In genomic region chr12:132084681-132085635, GRCh38 we compare ENCODE assay signal across 1 cellular context.
A peak's percentile ranks its signal among the peaks of the same experiment; 100 is the strongest.
TF ChIP-seq lines count a peak whose summit lies in the region.

No MANE protein-coding gene starts in this region.

TF ChIP-seq in HepG2, 621 proteins besides CTCF, POLR2A, EP300 and RAD21 (continued from another document and continues in another):
- TF ChIP-seq, protein P1, sequence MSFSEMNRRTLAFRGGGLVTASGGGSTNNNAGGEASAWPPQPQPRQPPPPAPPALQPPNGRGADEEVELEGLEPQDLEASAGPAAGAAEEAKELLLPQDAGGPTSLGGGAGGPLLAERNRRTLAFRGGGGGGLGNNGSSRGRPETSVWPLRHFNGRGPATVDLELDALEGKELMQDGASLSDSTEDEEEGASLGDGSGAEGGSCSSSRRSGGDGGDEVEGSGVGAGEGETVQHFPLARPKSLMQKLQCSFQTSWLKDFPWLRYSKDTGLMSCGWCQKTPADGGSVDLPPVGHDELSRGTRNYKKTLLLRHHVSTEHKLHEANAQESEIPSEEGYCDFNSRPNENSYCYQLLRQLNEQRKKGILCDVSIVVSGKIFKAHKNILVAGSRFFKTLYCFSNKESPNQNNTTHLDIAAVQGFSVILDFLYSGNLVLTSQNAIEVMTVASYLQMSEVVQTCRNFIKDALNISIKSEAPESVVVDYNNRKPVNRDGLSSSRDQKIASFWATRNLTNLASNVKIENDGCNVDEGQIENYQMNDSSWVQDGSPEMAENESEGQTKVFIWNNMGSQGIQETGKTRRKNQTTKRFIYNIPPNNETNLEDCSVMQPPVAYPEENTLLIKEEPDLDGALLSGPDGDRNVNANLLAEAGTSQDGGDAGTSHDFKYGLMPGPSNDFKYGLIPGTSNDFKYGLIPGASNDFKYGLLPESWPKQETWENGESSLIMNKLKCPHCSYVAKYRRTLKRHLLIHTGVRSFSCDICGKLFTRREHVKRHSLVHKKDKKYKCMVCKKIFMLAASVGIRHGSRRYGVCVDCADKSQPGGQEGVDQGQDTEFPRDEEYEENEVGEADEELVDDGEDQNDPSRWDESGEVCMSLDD (CRISPR knock-in tag; IDR thresholded peaks at IDR 0.05; ENCODE audit: borderline replicate concordance): 0 out of 2 replicates have a peak, but pooled peaks have one; percentile 50
- TF ChIP-seq, protein P2, sequence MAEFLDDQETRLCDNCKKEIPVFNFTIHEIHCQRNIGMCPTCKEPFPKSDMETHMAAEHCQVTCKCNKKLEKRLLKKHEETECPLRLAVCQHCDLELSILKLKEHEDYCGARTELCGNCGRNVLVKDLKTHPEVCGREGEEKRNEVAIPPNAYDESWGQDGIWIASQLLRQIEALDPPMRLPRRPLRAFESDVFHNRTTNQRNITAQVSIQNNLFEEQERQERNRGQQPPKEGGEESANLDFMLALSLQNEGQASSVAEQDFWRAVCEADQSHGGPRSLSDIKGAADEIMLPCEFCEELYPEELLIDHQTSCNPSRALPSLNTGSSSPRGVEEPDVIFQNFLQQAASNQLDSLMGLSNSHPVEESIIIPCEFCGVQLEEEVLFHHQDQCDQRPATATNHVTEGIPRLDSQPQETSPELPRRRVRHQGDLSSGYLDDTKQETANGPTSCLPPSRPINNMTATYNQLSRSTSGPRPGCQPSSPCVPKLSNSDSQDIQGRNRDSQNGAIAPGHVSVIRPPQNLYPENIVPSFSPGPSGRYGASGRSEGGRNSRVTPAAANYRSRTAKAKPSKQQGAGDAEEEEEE (CRISPR knock-in tag; IDR thresholded peaks at IDR 0.05; ENCODE audit: borderline replicate concordance): no peak
- TF ChIP-seq USF2 (IDR thresholded peaks at IDR 0.05; ENCODE audit: low read depth, low read length) (0 out of 2 replicates have a peak, but pooled peaks have one; percentile 39), USF2 (CRISPR knock-in tag; IDR thresholded peaks at IDR 0.05; ENCODE audit: borderline replicate concordance) (no peak), MXD4 (CRISPR knock-in tag; IDR thresholded peaks at IDR 0.05) (peak; percentile 78; the same call in 1 of the 2 replicates), TGIF2 (CRISPR knock-in tag; IDR thresholded peaks at IDR 0.05) (peak; percentile 68; the same call in 1 of the 2 replicates), NR2F1 (CRISPR knock-in tag; IDR thresholded peaks at IDR 0.05) (peak; percentile 97 to 98), SAP130 (CRISPR knock-in tag; IDR thresholded peaks at IDR 0.05; ENCODE audit: low read depth) (peak; percentile 71), THYN1 (CRISPR knock-in tag; IDR thresholded peaks at IDR 0.05; ENCODE audit: borderline replicate concordance, low read depth) (no peak), ZNF3 (CRISPR knock-in tag; IDR thresholded peaks at IDR 0.05) (0 out of 2 replicates have a peak, but pooled peaks have one; percentile 18), ATF7 (IDR thresholded peaks at IDR 0.05) (no peak), ATF7 (CRISPR knock-in tag; IDR thresholded peaks at IDR 0.05) (peak; percentile 70), RNF2 (conservative IDR thresholded peaks at IDR 0.05; ENCODE audit: low read depth) (peak; percentile 64; the same call in 1 of the 2 replicates), ZNF354B (CRISPR knock-in tag; IDR thresholded peaks at IDR 0.05) (no peak), MYC (CRISPR knock-in tag; IDR thresholded peaks at IDR 0.05; ENCODE audit: borderline replicate concordance) (peak; percentile 86), POLR2AphosphoS5 (IDR thresholded peaks at IDR 0.05; ENCODE audit: low read depth, low read length) (peak; percentile 41), MEF2D (CRISPR knock-in tag; IDR thresholded peaks at IDR 0.05) (no peak)
- TF ChIP-seq, protein P3, sequence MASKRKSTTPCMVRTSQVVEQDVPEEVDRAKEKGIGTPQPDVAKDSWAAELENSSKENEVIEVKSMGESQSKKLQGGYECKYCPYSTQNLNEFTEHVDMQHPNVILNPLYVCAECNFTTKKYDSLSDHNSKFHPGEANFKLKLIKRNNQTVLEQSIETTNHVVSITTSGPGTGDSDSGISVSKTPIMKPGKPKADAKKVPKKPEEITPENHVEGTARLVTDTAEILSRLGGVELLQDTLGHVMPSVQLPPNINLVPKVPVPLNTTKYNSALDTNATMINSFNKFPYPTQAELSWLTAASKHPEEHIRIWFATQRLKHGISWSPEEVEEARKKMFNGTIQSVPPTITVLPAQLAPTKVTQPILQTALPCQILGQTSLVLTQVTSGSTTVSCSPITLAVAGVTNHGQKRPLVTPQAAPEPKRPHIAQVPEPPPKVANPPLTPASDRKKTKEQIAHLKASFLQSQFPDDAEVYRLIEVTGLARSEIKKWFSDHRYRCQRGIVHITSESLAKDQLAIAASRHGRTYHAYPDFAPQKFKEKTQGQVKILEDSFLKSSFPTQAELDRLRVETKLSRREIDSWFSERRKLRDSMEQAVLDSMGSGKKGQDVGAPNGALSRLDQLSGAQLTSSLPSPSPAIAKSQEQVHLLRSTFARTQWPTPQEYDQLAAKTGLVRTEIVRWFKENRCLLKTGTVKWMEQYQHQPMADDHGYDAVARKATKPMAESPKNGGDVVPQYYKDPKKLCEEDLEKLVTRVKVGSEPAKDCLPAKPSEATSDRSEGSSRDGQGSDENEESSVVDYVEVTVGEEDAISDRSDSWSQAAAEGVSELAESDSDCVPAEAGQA (IDR thresholded peaks at IDR 0.05; ENCODE audit: low read depth): no peak
- TF ChIP-seq, protein P3 (CRISPR knock-in tag; IDR thresholded peaks at IDR 0.05; ENCODE audit: borderline replicate concordance): no peak
- TF ChIP-seq, protein P4, sequence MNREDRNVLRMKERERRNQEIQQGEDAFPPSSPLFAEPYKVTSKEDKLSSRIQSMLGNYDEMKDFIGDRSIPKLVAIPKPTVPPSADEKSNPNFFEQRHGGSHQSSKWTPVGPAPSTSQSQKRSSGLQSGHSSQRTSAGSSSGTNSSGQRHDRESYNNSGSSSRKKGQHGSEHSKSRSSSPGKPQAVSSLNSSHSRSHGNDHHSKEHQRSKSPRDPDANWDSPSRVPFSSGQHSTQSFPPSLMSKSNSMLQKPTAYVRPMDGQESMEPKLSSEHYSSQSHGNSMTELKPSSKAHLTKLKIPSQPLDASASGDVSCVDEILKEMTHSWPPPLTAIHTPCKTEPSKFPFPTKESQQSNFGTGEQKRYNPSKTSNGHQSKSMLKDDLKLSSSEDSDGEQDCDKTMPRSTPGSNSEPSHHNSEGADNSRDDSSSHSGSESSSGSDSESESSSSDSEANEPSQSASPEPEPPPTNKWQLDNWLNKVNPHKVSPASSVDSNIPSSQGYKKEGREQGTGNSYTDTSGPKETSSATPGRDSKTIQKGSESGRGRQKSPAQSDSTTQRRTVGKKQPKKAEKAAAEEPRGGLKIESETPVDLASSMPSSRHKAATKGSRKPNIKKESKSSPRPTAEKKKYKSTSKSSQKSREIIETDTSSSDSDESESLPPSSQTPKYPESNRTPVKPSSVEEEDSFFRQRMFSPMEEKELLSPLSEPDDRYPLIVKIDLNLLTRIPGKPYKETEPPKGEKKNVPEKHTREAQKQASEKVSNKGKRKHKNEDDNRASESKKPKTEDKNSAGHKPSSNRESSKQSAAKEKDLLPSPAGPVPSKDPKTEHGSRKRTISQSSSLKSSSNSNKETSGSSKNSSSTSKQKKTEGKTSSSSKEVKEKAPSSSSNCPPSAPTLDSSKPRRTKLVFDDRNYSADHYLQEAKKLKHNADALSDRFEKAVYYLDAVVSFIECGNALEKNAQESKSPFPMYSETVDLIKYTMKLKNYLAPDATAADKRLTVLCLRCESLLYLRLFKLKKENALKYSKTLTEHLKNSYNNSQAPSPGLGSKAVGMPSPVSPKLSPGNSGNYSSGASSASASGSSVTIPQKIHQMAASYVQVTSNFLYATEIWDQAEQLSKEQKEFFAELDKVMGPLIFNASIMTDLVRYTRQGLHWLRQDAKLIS (CRISPR knock-in tag; IDR thresholded peaks at IDR 0.05): no peak
- TF ChIP-seq, protein P5, sequence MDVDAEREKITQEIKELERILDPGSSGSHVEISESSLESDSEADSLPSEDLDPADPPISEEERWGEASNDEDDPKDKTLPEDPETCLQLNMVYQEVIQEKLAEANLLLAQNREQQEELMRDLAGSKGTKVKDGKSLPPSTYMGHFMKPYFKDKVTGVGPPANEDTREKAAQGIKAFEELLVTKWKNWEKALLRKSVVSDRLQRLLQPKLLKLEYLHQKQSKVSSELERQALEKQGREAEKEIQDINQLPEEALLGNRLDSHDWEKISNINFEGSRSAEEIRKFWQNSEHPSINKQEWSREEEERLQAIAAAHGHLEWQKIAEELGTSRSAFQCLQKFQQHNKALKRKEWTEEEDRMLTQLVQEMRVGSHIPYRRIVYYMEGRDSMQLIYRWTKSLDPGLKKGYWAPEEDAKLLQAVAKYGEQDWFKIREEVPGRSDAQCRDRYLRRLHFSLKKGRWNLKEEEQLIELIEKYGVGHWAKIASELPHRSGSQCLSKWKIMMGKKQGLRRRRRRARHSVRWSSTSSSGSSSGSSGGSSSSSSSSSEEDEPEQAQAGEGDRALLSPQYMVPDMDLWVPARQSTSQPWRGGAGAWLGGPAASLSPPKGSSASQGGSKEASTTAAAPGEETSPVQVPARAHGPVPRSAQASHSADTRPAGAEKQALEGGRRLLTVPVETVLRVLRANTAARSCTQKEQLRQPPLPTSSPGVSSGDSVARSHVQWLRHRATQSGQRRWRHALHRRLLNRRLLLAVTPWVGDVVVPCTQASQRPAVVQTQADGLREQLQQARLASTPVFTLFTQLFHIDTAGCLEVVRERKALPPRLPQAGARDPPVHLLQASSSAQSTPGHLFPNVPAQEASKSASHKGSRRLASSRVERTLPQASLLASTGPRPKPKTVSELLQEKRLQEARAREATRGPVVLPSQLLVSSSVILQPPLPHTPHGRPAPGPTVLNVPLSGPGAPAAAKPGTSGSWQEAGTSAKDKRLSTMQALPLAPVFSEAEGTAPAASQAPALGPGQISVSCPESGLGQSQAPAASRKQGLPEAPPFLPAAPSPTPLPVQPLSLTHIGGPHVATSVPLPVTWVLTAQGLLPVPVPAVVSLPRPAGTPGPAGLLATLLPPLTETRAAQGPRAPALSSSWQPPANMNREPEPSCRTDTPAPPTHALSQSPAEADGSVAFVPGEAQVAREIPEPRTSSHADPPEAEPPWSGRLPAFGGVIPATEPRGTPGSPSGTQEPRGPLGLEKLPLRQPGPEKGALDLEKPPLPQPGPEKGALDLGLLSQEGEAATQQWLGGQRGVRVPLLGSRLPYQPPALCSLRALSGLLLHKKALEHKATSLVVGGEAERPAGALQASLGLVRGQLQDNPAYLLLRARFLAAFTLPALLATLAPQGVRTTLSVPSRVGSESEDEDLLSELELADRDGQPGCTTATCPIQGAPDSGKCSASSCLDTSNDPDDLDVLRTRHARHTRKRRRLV (CRISPR knock-in tag; IDR thresholded peaks at IDR 0.05): no peak
- TF ChIP-seq, protein P6, sequence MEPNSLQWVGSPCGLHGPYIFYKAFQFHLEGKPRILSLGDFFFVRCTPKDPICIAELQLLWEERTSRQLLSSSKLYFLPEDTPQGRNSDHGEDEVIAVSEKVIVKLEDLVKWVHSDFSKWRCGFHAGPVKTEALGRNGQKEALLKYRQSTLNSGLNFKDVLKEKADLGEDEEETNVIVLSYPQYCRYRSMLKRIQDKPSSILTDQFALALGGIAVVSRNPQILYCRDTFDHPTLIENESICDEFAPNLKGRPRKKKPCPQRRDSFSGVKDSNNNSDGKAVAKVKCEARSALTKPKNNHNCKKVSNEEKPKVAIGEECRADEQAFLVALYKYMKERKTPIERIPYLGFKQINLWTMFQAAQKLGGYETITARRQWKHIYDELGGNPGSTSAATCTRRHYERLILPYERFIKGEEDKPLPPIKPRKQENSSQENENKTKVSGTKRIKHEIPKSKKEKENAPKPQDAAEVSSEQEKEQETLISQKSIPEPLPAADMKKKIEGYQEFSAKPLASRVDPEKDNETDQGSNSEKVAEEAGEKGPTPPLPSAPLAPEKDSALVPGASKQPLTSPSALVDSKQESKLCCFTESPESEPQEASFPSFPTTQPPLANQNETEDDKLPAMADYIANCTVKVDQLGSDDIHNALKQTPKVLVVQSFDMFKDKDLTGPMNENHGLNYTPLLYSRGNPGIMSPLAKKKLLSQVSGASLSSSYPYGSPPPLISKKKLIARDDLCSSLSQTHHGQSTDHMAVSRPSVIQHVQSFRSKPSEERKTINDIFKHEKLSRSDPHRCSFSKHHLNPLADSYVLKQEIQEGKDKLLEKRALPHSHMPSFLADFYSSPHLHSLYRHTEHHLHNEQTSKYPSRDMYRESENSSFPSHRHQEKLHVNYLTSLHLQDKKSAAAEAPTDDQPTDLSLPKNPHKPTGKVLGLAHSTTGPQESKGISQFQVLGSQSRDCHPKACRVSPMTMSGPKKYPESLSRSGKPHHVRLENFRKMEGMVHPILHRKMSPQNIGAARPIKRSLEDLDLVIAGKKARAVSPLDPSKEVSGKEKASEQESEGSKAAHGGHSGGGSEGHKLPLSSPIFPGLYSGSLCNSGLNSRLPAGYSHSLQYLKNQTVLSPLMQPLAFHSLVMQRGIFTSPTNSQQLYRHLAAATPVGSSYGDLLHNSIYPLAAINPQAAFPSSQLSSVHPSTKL (CRISPR knock-in tag; IDR thresholded peaks at IDR 0.05): peak; percentile 70
- TF ChIP-seq, protein P7, sequence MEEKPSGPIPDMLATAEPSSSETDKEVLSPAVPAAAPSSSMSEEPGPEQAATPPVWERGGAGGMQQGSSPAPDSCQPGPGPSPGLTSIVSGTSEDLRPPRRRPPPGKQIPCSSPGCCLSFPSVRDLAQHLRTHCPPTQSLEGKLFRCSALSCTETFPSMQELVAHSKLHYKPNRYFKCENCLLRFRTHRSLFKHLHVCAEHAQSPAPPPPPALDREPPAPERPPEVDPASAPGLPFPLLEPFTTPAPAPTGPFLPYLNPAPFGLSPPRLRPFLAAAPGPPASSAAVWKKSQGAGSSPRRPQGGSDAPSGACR (CRISPR knock-in tag; IDR thresholded peaks at IDR 0.05): peak; percentile 68; the same call in 1 of the 2 replicates
